In genomic region chr17:27793906-27794380, GRCh38 we compare ENCODE assay signal across 1 cellular context.
TF ChIP-seq lines count a peak whose summit lies in the region.

No MANE protein-coding gene starts in this region.

TF ChIP-seq in H1, 55 proteins besides CTCF, POLR2A, EP300 and RAD21 (continued from another document):
- no peak for TF ChIP-seq KDM1A (IDR thresholded peaks at IDR 0.05; ENCODE audit: borderline replicate concordance, low read length)
- TF ChIP-seq EGR1 (IDR thresholded peaks at IDR 0.05; ENCODE audit: borderline replicate concordance, low read depth, low read length), result no peak
- no peak for TF ChIP-seq TAF1 (IDR thresholded peaks at IDR 0.05; ENCODE audit: low read depth, low read length)
- TF ChIP-seq JUND (IDR thresholded peaks at IDR 0.05; ENCODE audit: low read length), result no peak
- TF ChIP-seq TCF12 (IDR thresholded peaks at IDR 0.05; ENCODE audit: low read depth, low read length), result no peak
- TF ChIP-seq CTBP2 (IDR thresholded peaks at IDR 0.05; ENCODE audit: borderline replicate concordance, insufficient read depth, insufficient read length, low read length), result no peak
- TF ChIP-seq KDM4A (IDR thresholded peaks at IDR 0.05; ENCODE audit: low read depth, low read length, severe bottlenecking), result no peak
- no peak for TF ChIP-seq RBBP5 (IDR thresholded peaks at IDR 0.05; ENCODE audit: borderline replicate concordance, low read depth, low read length)
- TF ChIP-seq ATF2 (IDR thresholded peaks at IDR 0.05; ENCODE audit: low read length), result no peak
